In genomic region chr6:157304840-157305675, GRCh38 we compare ENCODE assay signal across 1 cellular context.
TF ChIP-seq lines count a peak whose summit lies in the region.

No MANE protein-coding gene starts in this region.

TF ChIP-seq in K562, 482 proteins besides CTCF, POLR2A, EP300 and RAD21 (continued from another document):
- TF ChIP-seq SMAD4 (CRISPR knock-in tag; conservative IDR thresholded peaks at IDR 0.05) (no peak), ZNF75A (CRISPR knock-in tag; IDR thresholded peaks at IDR 0.05) (no peak), MCM3 (IDR thresholded peaks at IDR 0.05) (no peak), UBTF (IDR thresholded peaks at IDR 0.05; ENCODE audit: borderline replicate concordance in 1 of 2, low read depth in 2 of 2, low read length in 2 of 2) (no peak), ZNF24 (IDR thresholded peaks at IDR 0.05) (no peak)
